ENCODE assay signal across 8 cellular contexts in the genomic region with DNA sequence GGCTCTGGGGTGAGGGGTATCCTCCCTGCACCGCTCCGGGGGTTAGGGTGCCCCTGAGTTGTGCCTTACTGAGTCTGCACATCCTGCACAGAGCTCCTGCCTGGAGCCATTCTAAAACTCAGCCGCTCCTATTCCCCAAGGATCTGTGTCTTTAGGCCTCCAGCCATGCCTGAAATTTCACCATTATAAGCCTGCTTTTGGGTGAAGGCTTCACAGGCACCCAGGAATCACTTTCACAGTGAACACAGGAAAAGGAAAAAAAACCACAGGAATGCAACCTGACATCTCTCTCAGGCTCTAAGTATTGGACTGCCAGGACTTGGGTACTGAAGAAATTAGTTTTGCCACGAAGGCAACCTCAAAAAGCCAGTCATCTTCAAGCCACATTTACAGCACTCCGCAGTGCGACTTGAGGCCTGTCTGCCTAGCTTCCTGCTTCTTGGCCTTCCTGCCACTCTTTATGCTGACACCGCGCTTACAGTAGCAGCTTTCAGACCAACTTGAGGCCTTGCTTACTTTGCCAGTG. TPM values are rescaled to one million over a fixed set of nuclear protein-coding genes. Genes with fewer than 3 reads are reported as not detected.
A peak's percentile ranks its signal among the peaks of the same experiment; 100 is the strongest.
DNase-seq lines count a peak whose midpoint lies in the region; ATAC-seq and TF ChIP-seq lines count a peak whose summit lies in the region.

No MANE protein-coding gene starts in this region.

- peak overlapping the region; percentile 24; the same call in 1 of the 2 replicates for H3K27ac ChIP-seq in HUES64 (ENCODE audit: low read depth, low read length)

- WGBS in HUES64: 85% methylated on average over 8 of the region's 8 CpGs

- H3K27me3 ChIP-seq in HUES64 (ENCODE audit: insufficient read depth, low read length): no peaks in the 10 kb centered on the region

- no peak for TF ChIP-seq CTCF in fibroblast of the aortic adventitia (IDR thresholded peaks at IDR 0.05; ENCODE audit: insufficient read depth, low read length)

- ATAC-seq in GM19043 (IDR thresholded peaks at IDR 0.05; ENCODE audit: low read depth, unreplicated experiment) (peak; percentile 70), HG03196 (IDR thresholded peaks at IDR 0.05; ENCODE audit: unreplicated experiment) (no peak), HG03025 (IDR thresholded peaks at IDR 0.05; ENCODE audit: low FRiP score, unreplicated experiment) (no peak)

- peaks cover 35% of the 10 kb centered on the region for H3K4me1 ChIP-seq in HUES64 (ENCODE audit: insufficient read depth, low read length)

- H3K9ac ChIP-seq in HUES64 (ENCODE audit: low read depth, low read length): no peak overlapping the region

- H3K36me3 ChIP-seq in HUES64 (ENCODE audit: insufficient read depth, low read length): no peaks in the 10 kb centered on the region

- no peak overlapping the region for H3K4me3 ChIP-seq in HUES64 (ENCODE audit: low read length)
- H3K4me3 ChIP-seq in fibroblast of the aortic adventitia (ENCODE audit: low read depth, low read length): no peak overlapping the region

- H3K9me3 ChIP-seq in HUES64 (ENCODE audit: insufficient read depth, low read depth, low read length): no peaks in the 10 kb centered on the region

- DNase-seq in activated T-cell treated with anti-CD3 and anti-CD28 coated beads for 4 hours (peak; percentile 14), fibroblast of the aortic adventitia (ENCODE audit: low read depth) (peak; percentile 89), NOMO-1 treated with DMSO at 0.1 percent for 48 hours (lab: John Stamatoyannopoulos, UW; ENCODE audit: unreplicated experiment) (no peak)
- peak; percentile 11 to 28 for DNase-seq in stimulated activated CD4-positive, alpha-beta T cell treated with anti-CD3 and anti-CD28 coated beads, Interleukin-12 subunit alpha, Interleukin-12 subunit beta, amount 100 ng/mL, for 24 hours (ENCODE audit: low read depth in 2 of 2)

RNA-seq across cellular contexts. Expression of a gene that starts 30.9 kb away (rescaled TPM):
- 10.0 TPM for polyA plus RNA-seq in HUES64 (2013, experiment 1 of 2)
- polyA plus RNA-seq in HUES64 (2013, experiment 2 of 2): 11.8 TPM
- total RNA-seq in fibroblast of the aortic adventitia (ENCODE audit: low replicate concordance): 12.0 and 46.5 TPM in 2 replicates
